In the genomic region with DNA sequence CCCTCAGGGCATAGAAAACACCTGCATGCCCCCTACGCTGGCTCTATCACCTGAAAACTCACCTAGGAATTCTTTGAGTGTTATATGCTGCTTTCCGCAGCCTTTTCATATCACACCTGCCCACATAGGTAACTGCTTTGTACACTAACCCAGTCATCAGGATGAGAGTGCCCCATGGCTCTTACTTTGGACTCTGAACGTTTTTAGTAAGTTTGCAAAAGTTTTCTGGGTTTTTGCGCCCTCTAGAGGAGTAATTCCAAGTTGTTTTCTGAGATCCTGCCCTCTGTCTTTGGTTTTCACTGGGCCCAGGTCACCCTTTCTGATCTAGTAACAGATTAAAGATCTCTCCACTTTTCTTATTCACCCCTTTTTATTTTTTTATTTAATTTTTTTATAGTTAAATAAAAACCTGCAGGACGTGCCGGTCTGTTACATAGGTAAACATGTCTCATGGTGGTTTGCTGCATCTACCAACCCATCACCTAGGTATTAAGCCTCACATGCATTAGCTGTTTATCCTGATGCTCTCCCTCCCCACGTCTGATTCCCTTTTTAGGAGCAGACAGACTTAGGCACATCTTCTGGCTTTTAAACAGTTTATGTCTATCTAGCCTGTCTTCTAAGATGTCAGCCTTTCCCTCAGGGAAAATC, we compare ENCODE assay signal across 8 cellular contexts.
DNase-seq lines count a peak whose midpoint lies in the region; ATAC-seq and TF ChIP-seq lines count a peak whose summit lies in the region.

No MANE protein-coding gene starts in this region.

- no peak overlapping the region for H3K14ac ChIP-seq in IMR-90 (replicated peaks; ENCODE audit: low read depth, low read length)

- TF ChIP-seq CTCF in IMR-90 (conservative IDR thresholded peaks at IDR 0.05; ENCODE audit: low read depth, low read length) = peak; percentile 47
- TF ChIP-seq CTCF in thyroid gland (IDR thresholded peaks at IDR 0.05) = peak; percentile 19 to 65 (median 45)
- peak in 2 of 4 experiments; percentile 11 to 40 for TF ChIP-seq CTCF in sigmoid colon (IDR thresholded peaks at IDR 0.05)

- H3K9me3 ChIP-seq in IMR-90 (ENCODE audit: control insufficient read depth, insufficient read depth, low read length) (no peaks in the 10 kb centered on the region), thyroid gland (no peaks in the 10 kb centered on the region), sigmoid colon (no peaks in the 10 kb centered on the region)

- no peak overlapping the region for H2BK5ac ChIP-seq in IMR-90 (ENCODE audit: low read depth, low read length, poor library complexity, severe bottlenecking)

- no peak overlapping the region for H3K23ac ChIP-seq in IMR-90 (ENCODE audit: low read depth, low read length)

- H3K9me1 ChIP-seq in IMR-90 (ENCODE audit: insufficient read depth, low read length) = no peaks in the 10 kb centered on the region

- H3K4me3 ChIP-seq in IMR-90 (ENCODE audit: insufficient read depth, low read depth, low read length) = no peak overlapping the region
- no peak overlapping the region for H3K4me3 ChIP-seq in thyroid gland (replicated peaks in 1 of 3)
- H3K4me3 ChIP-seq in sigmoid colon = no peak overlapping the region

- H3K27me3 ChIP-seq in IMR-90 (ENCODE audit: control insufficient read depth, insufficient read depth, low read length) (no peaks in the 10 kb centered on the region), thyroid gland (no peaks in the 10 kb centered on the region), sigmoid colon (no peaks in the 10 kb centered on the region)

- no peak overlapping the region for H3K9ac ChIP-seq in IMR-90 (ENCODE audit: low read depth, low read length)

- POLR2A ChIA-PET in IMR-90 (lab: Charles Lee; ENCODE audit: unreplicated experiment) = no interaction called here

- H4K8ac ChIP-seq in IMR-90 (ENCODE audit: low read depth in 2 of 2, low read length in 2 of 2) = no peak overlapping the region

- H3K27ac ChIP-seq in IMR-90 (ENCODE audit: insufficient read depth, low read length) (no peak overlapping the region), thyroid gland (no peak overlapping the region), sigmoid colon (no peak overlapping the region)

- no peak overlapping the region for H4K91ac ChIP-seq in IMR-90 (ENCODE audit: insufficient read depth, low read depth, low read length)

- no peak for TF ChIP-seq EP300 in sigmoid colon (IDR thresholded peaks at IDR 0.05)

- H4K5ac ChIP-seq in IMR-90 (ENCODE audit: low read depth, low read length) = no peak overlapping the region

- H3K56ac ChIP-seq in IMR-90 (ENCODE audit: extremely low read depth, insufficient read depth, low read length) = no peak overlapping the region

- no peak overlapping the region for H2BK20ac ChIP-seq in IMR-90 (ENCODE audit: low read depth, low read length)

- no peaks in the 10 kb centered on the region for H3K79me1 ChIP-seq in IMR-90 (ENCODE audit: low read depth in 1 of 2, low read length in 2 of 2)

- H3K36me3 ChIP-seq in IMR-90 (ENCODE audit: control insufficient read depth, insufficient read depth, low read length) (no peaks in the 10 kb centered on the region), thyroid gland (no peaks in the 10 kb centered on the region), sigmoid colon (no peaks in the 10 kb centered on the region)

- CTCF ChIA-PET in IMR-90 (lab: Yijun Ruan, JAX) = no interaction called here

- ATAC-seq in GM18870 (IDR thresholded peaks at IDR 0.05; ENCODE audit: unreplicated experiment) (peak; percentile 53), IMR-90 (ENCODE audit: low read depth) (0 out of 2 replicates have a peak, but pooled peaks have one; percentile 37), HG02642 (IDR thresholded peaks at IDR 0.05; ENCODE audit: poor library complexity, unreplicated experiment) (no peak)

- in situ Hi-C loops in IMR-90 (cut with MboI; ENCODE audit: low sequenced_read_pairs) = loop anchor here (25.0 kb wide), 1 partner anchor 1021 kb away; no protein-coding TSS in a partner anchor

- H3K4me1 ChIP-seq in IMR-90 (ENCODE audit: control insufficient read depth, insufficient read depth, low read length) = no peaks in the 10 kb centered on the region
- H3K4me1 ChIP-seq in thyroid gland = no peaks in the 10 kb centered on the region
- H3K4me1 ChIP-seq in sigmoid colon = no peaks in the 10 kb centered on the region

- BruUV-seq in IMR-90 (replicated peaks; lab: Mats Ljungman, UMichigan) = no TSS peak

- H2BK15ac ChIP-seq in IMR-90 (ENCODE audit: low read depth, low read length) = no peak overlapping the region

- TF ChIP-seq RAD21 in IMR-90 (IDR thresholded peaks at IDR 0.05; ENCODE audit: low read length) = no peak

- no peak overlapping the region for H3K4me2 ChIP-seq in IMR-90 (ENCODE audit: low read depth, low read length)

- no peak overlapping the region for H2AK9ac ChIP-seq in IMR-90 (replicated peaks; ENCODE audit: low read depth, low read length, poor library complexity)

- H2BK120ac ChIP-seq in IMR-90 (ENCODE audit: low read depth, low read length) = no peak overlapping the region

- TF ChIP-seq POLR2A in IMR-90 (IDR thresholded peaks at IDR 0.05; ENCODE audit: low read depth, low read length) = no peak
- TF ChIP-seq POLR2A in thyroid gland (IDR thresholded peaks at IDR 0.05) = no peak
- TF ChIP-seq POLR2A in sigmoid colon (IDR thresholded peaks at IDR 0.05) = no peak

- dilution Hi-C loops in IMR-90 (cut with HindIII; ENCODE audit: low sequenced_read_pairs, unreplicated experiment) = no loop called here

- H3K18ac ChIP-seq in IMR-90 (ENCODE audit: low read depth, low read length) = no peak overlapping the region

- H2AK5ac ChIP-seq in IMR-90 (ENCODE audit: low read depth, low read length) = no peak overlapping the region

- intact Hi-C loops in IMR-90 (cut with micrococcal nuclease) = no loop called here
- intact Hi-C loops in thyroid gland (cut with DNase I) = no loop called here
- intact Hi-C loops in sigmoid colon (cut with DNase I) = loop anchor here (10.0 kb wide), 1 partner anchor 1029 kb away; no protein-coding TSS in a partner anchor

- H4K20me1 ChIP-seq in IMR-90 (ENCODE audit: insufficient read depth, low read length) = no peaks in the 10 kb centered on the region

- no peak overlapping the region for H2AFZ ChIP-seq in IMR-90 (replicated peaks; ENCODE audit: low read length, poor library complexity)

- no peak overlapping the region for H3K4ac ChIP-seq in IMR-90 (ENCODE audit: low read depth, low read length)

- WGBS in IMR-90 (ENCODE audit: extremely low coverage in 2 of 2, insufficient read length in 1 of 2), 2 experiments = no CpG with 5 or more reads among the region's 7 CpGs
- WGBS in thyroid gland, 2 donors = 28 to 32% methylated on average over 7 of the region's 7 CpGs
- WGBS in sigmoid colon, 2 donors = 10 to 39% methylated on average over 7 of the region's 7 CpGs

- DNase-seq in D341Med (ENCODE audit: low spot score) (peak; percentile 50), IMR-90 (peak; percentile 5), SKM-1 treated with dmso at 0.1 percent for 144 hours (lab: John Stamatoyannopoulos, UW; ENCODE audit: unreplicated experiment) (peak; percentile 50), glomerular visceral epithelial cell (ENCODE audit: extremely low spot score) (peak; percentile 44), thyroid gland (no peak), sigmoid colon (no peak)

TF ChIP-seq in IMR-90, 13 proteins besides CTCF, POLR2A, EP300 and RAD21:
- TF ChIP-seq, protein P1, sequence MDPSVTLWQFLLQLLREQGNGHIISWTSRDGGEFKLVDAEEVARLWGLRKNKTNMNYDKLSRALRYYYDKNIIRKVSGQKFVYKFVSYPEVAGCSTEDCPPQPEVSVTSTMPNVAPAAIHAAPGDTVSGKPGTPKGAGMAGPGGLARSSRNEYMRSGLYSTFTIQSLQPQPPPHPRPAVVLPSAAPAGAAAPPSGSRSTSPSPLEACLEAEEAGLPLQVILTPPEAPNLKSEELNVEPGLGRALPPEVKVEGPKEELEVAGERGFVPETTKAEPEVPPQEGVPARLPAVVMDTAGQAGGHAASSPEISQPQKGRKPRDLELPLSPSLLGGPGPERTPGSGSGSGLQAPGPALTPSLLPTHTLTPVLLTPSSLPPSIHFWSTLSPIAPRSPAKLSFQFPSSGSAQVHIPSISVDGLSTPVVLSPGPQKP (IDR thresholded peaks at IDR 0.05; ENCODE audit: borderline replicate concordance, low read depth, low read length) = no peak
- TF ChIP-seq SMC3 (IDR thresholded peaks at IDR 0.05; ENCODE audit: low read depth, low read length) = no peak
- TF ChIP-seq CHD1 (IDR thresholded peaks at IDR 0.05; ENCODE audit: low read depth, low read length) = no peak
- TF ChIP-seq NFE2L2 (IDR thresholded peaks at IDR 0.05; ENCODE audit: low read depth, low read length) = no peak
- no peak for TF ChIP-seq RCOR1 (IDR thresholded peaks at IDR 0.05; ENCODE audit: insufficient replicate concordance, low read length)
- no peak for TF ChIP-seq RFX5 (IDR thresholded peaks at IDR 0.05; ENCODE audit: low read depth, low read length)
- no peak for TF ChIP-seq MAFK (IDR thresholded peaks at IDR 0.05; ENCODE audit: low read depth, low read length)
- TF ChIP-seq BHLHE40 (IDR thresholded peaks at IDR 0.05; ENCODE audit: low read depth, low read length) = no peak
- no peak for TF ChIP-seq MAZ (IDR thresholded peaks at IDR 0.05; ENCODE audit: borderline replicate concordance, low read depth, low read length)
- TF ChIP-seq FOS (IDR thresholded peaks at IDR 0.05; ENCODE audit: low read depth, low read length) = no peak
- TF ChIP-seq MXI1 (IDR thresholded peaks at IDR 0.05; ENCODE audit: borderline replicate concordance, low read depth, low read length) = no peak
- TF ChIP-seq, protein P2, sequence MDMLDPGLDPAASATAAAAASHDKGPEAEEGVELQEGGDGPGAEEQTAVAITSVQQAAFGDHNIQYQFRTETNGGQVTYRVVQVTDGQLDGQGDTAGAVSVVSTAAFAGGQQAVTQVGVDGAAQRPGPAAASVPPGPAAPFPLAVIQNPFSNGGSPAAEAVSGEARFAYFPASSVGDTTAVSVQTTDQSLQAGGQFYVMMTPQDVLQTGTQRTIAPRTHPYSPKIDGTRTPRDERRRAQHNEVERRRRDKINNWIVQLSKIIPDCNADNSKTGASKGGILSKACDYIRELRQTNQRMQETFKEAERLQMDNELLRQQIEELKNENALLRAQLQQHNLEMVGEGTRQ (IDR thresholded peaks at IDR 0.05; ENCODE audit: low read depth, low read length) = no peak
- TF ChIP-seq CEBPB (IDR thresholded peaks at IDR 0.05; ENCODE audit: low read depth, low read length) = no peak

Comparison
In these comparisons a context has a peak if more than half of its experiments do, and no peak if none do; other contexts are left out.
1. DNase-seq: peak in D341Med (single experiment), IMR-90 (single experiment), SKM-1 treated with dmso at 0.1 percent for 144 hours (single experiment) and glomerular visceral epithelial cell (single experiment); none in thyroid gland (0 of 2) and sigmoid colon (single experiment).